Comparison of ENCODE assay signal across 17 cellular contexts in the genomic region with DNA sequence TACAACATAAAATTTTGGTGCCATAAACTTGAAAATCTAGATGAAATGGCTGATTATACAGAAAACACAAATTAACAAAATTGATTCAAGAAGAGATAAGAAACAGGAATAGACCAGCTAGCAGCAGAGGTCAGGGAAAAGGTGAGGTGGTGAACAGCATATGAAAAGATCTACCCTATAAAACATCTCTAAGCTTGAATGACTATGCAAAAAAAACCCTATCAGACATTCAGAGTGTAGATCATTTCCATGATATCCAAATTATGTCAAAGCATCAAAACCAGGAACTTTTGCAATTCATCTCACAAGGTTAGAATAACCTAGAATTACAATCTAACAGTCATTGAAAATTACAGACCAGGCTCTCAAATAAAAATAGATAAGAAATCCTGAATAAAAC. TPM values are rescaled to one million over a fixed set of nuclear protein-coding genes. Genes with fewer than 3 reads are reported as not detected.
DNase-seq lines count a peak whose midpoint lies in the region; ATAC-seq, FAIRE-seq and TF ChIP-seq lines count a peak whose summit lies in the region.
"Had no signal": no experiment of that assay in that cellular context is flagged by ENCODE, and none has a peak within 500 bp of the region (broad histone marks: within the 10 kb centered on the region; RNA-seq: fewer than 3 reads in every experiment).

No MANE protein-coding gene starts in this region.

- H3K4me3 ChIP-seq in HepG2 (replicated peaks in 1 of 3; ENCODE audit: insufficient read depth in 1 of 3, low read depth in 2 of 3, low read length in 3 of 3): no peak overlapping the region
- no peak overlapping the region for H3K4me3 ChIP-seq in right lobe of liver
- H3K4me3 ChIP-seq in Karpas-422 (ENCODE audit: low read length): no peak overlapping the region
- no peak overlapping the region for H3K4me3 ChIP-seq in K562
- H3K4me3 ChIP-seq: HAP-1 had no signal

- CTCF ChIA-PET in HepG2 (lab: Yijun Ruan, JAX; ENCODE audit: low intra/inter-chr PET ratio, low total read pairs) (interaction anchor here (0.9 to 2.2 kb wide), 3 partner anchors 69 to 322 kb away, joined by 4 to 14 read pairs (median 8); no protein-coding TSS in a partner anchor), K562 (lab: Yijun Ruan, JAX; ENCODE audit: low intra/inter-chr PET ratio) (interaction anchor here (1.3 to 4.6 kb wide), 5 partner anchors 67 to 539 kb away, joined by 3 to 35 read pairs (median 14); no protein-coding TSS in a partner anchor)

- no peak for ATAC-seq in HepG2
- no peak for ATAC-seq in right lobe of liver
- no peak for ATAC-seq in K562
- no peak for ATAC-seq in HG03432 (IDR thresholded peaks at IDR 0.05; ENCODE audit: unreplicated experiment)
- ATAC-seq in HG02763 (IDR thresholded peaks at IDR 0.05; ENCODE audit: unreplicated experiment): no peak

- TF ChIP-seq CTCF in HepG2 (CRISPR knock-in tag; IDR thresholded peaks at IDR 0.05): no peak
- no peak for TF ChIP-seq CTCF in right lobe of liver (IDR thresholded peaks at IDR 0.05)
- TF ChIP-seq CTCF in K562 (IDR thresholded peaks at IDR 0.05 in 2 of 3, conservative IDR thresholded peaks at IDR 0.05 in 1 of 3; ENCODE audit: insufficient read depth in 2 of 3, low read depth in 1 of 3, low read length in 3 of 3): no peak

- DNase-seq in HepG2 (ENCODE audit: low spot score) (no peak), right lobe of liver (no peak), Karpas-422 (peak; percentile 44), K562 (ENCODE audit: extremely low read depth in 1 of 4, low spot score in 3 of 4) (no peak), hippocampal formation (lab: John Stamatoyannopoulos, UW) (no peak)
- DNase-seq: C1 segment of cervical spinal cord; Calu3; CD4-positive, alpha-beta memory T cell; COR-L47; DMS79 treated with DMSO at 0.1 percent for 48 hours; GF-D8; GOT3 had no signal

- in situ Hi-C loops in HepG2 (cut with HindIII; ENCODE audit: extremely low pct_ligation_motif_present, low pct_unique_long_range_greater_than_20kb): loop anchor here (5.0 kb wide), 1 partner anchor 70 kb away; no protein-coding TSS in a partner anchor
- in situ Hi-C loops in K562 (cut with MboI): no loop called here

- intact Hi-C loops in HepG2 (cut with micrococcal nuclease; ENCODE audit: unreplicated experiment) (loop anchor here (2.0 kb wide), 3 partner anchors 69 to 311 kb away; no protein-coding TSS in a partner anchor), right lobe of liver (cut with DNase I) (no loop called here), K562 (cut with micrococcal nuclease) (loop anchor here (5.0 kb wide), 1 partner anchor 540 kb away; a partner anchor contains a TSS)

- no peak for FAIRE-seq in HepG2 (lab: Jason Lieb, UNC)
- no peak for FAIRE-seq in K562 (lab: Jason Lieb, UNC)
- FAIRE-seq: GM12892 had no signal

- H3K4me1 ChIP-seq in HepG2 (ENCODE audit: insufficient read depth, low read length) (no peaks in the 10 kb centered on the region), right lobe of liver (no peaks in the 10 kb centered on the region), Karpas-422 (ENCODE audit: low read length) (peaks cover 3% of the 10 kb centered on the region), K562 (replicated peaks in 1 of 2; ENCODE audit: control insufficient read depth in 2 of 2, insufficient read depth in 2 of 2, low read length in 2 of 2) (peaks cover 0 to 6% of the 10 kb centered on the region in 2 experiments; a peak in 2 of 5 replicates)
- H3K4me1 ChIP-seq: HAP-1 had no signal

- H3K9me1 ChIP-seq in K562 (ENCODE audit: control insufficient read depth, insufficient read depth, low read length): no peaks in the 10 kb centered on the region

- H3K9me2 ChIP-seq in Karpas-422 (replicated peaks; ENCODE audit: insufficient read depth, low read length): no peaks in the 10 kb centered on the region

- H2AFZ ChIP-seq in HepG2 (ENCODE audit: low read length) (no peak overlapping the region), Karpas-422 (ENCODE audit: low read length) (no peak overlapping the region), K562 (ENCODE audit: low read depth, low read length) (no peak overlapping the region)

- H3K9ac ChIP-seq in HepG2 (ENCODE audit: insufficient read depth, low read depth, low read length): no peak overlapping the region
- no peak overlapping the region for H3K9ac ChIP-seq in Karpas-422 (ENCODE audit: low read length)
- H3K9ac ChIP-seq in K562 (ENCODE audit: insufficient read depth in 1 of 2, low read depth in 2 of 2, low read length in 2 of 2): no peak overlapping the region

- H3K36me3 ChIP-seq in HepG2 (replicated peaks in 1 of 2; ENCODE audit: control insufficient read depth in 1 of 2, insufficient read depth in 2 of 2, low read length in 2 of 2) (no peaks in the 10 kb centered on the region), right lobe of liver (no peaks in the 10 kb centered on the region), Karpas-422 (ENCODE audit: insufficient read depth, low read length) (no peaks in the 10 kb centered on the region), K562 (ENCODE audit: control insufficient read depth, insufficient read depth, low read length) (no peaks in the 10 kb centered on the region)
- H3K36me3 ChIP-seq: HAP-1 had no signal

- no peak for TF ChIP-seq EP300 in HepG2 (IDR thresholded peaks at IDR 0.05; ENCODE audit: low read depth in 2 of 2, low read length in 2 of 2)
- TF ChIP-seq EP300 in HepG2 (CRISPR knock-in tag; IDR thresholded peaks at IDR 0.05; ENCODE audit: borderline replicate concordance): no peak
- TF ChIP-seq EP300 in K562 (IDR thresholded peaks at IDR 0.05; ENCODE audit: low read length): no peak

- TF ChIP-seq RAD21 in HepG2 (CRISPR knock-in tag; IDR thresholded peaks at IDR 0.05): no peak
- no peak for TF ChIP-seq RAD21 in K562 (CRISPR knock-in tag; conservative IDR thresholded peaks at IDR 0.05 in 1 of 2, IDR thresholded peaks at IDR 0.05 in 1 of 2)

- POLR2A ChIA-PET in HepG2 (lab: Yijun Ruan, JAX) (interaction anchor here (2.0 kb wide), 1 partner anchor 14 kb away, joined by 5 read pairs; no protein-coding TSS in a partner anchor), K562 (lab: Yijun Ruan, JAX) (interaction anchor here (0.6 to 4.6 kb wide), 2 partner anchors 13 to 786 kb away, joined by 3 to 30 read pairs; a partner anchor contains a TSS)

- no peak overlapping the region for H3K27ac ChIP-seq in HepG2 (ENCODE audit: extremely low read length, insufficient read depth, low read length)
- H3K27ac ChIP-seq in right lobe of liver: no peak overlapping the region
- H3K27ac ChIP-seq in Karpas-422 (ENCODE audit: low read length): no peak overlapping the region
- H3K27ac ChIP-seq in K562 (ENCODE audit: extremely low read depth, low read depth, low read length): no peak overlapping the region
- H3K27ac ChIP-seq: 22Rv1 had no signal

- TF ChIP-seq POLR2A in HepG2 (IDR thresholded peaks at IDR 0.05; ENCODE audit: insufficient read depth in 1 of 2, low read depth in 2 of 2, low read length in 2 of 2) (no peak), right lobe of liver (IDR thresholded peaks at IDR 0.05) (no peak), K562 (conservative IDR thresholded peaks at IDR 0.05) (no peak)

- H3K79me2 ChIP-seq in HepG2 (ENCODE audit: insufficient read depth, low read length) (no peaks in the 10 kb centered on the region), Karpas-422 (ENCODE audit: low read length) (no peaks in the 10 kb centered on the region), K562 (ENCODE audit: control insufficient read depth, insufficient read depth, low read length) (no peaks in the 10 kb centered on the region)

- no peak overlapping the region for H3K4me2 ChIP-seq in HepG2 (ENCODE audit: low read depth, low read length)
- no peak overlapping the region for H3K4me2 ChIP-seq in Karpas-422 (ENCODE audit: low read depth, low read length, poor library complexity, severe bottlenecking)
- H3K4me2 ChIP-seq in K562 (ENCODE audit: insufficient read depth, low read length): no peak overlapping the region

- no peaks in the 10 kb centered on the region for H4K20me1 ChIP-seq in HepG2 (ENCODE audit: insufficient read depth, low read length)
- H4K20me1 ChIP-seq in Karpas-422 (ENCODE audit: insufficient read depth, low read depth, low read length): no peaks in the 10 kb centered on the region
- no peaks in the 10 kb centered on the region for H4K20me1 ChIP-seq in K562 (replicated peaks; ENCODE audit: control insufficient read depth, insufficient read depth, low read length)

- BruUV-seq in HepG2 (replicated peaks; lab: Mats Ljungman, UMichigan): no TSS peak
- no TSS peak for BruUV-seq in K562 (replicated peaks; lab: Mats Ljungman, UMichigan)

- no peaks in the 10 kb centered on the region for H3K27me3 ChIP-seq in HepG2 (ENCODE audit: control insufficient read depth in 1 of 2, insufficient read depth in 2 of 2, low read length in 2 of 2)
- H3K27me3 ChIP-seq in right lobe of liver: no peaks in the 10 kb centered on the region
- no peaks in the 10 kb centered on the region for H3K27me3 ChIP-seq in Karpas-422 (ENCODE audit: low read length)
- H3K27me3 ChIP-seq in K562 (ENCODE audit: control insufficient read depth in 2 of 2, insufficient read depth in 2 of 2, low read length in 2 of 2): peaks cover 0 to 5% of the 10 kb centered on the region in 2 experiments; a peak in 1 of 5 replicates

- no peaks in the 10 kb centered on the region for H3K9me3 ChIP-seq in HepG2 (ENCODE audit: low read length)
- H3K9me3 ChIP-seq in right lobe of liver: no peaks in the 10 kb centered on the region
- H3K9me3 ChIP-seq in Karpas-422 (ENCODE audit: low read length): no peaks in the 10 kb centered on the region
- H3K9me3 ChIP-seq in K562 (replicated peaks; ENCODE audit: control insufficient read depth, insufficient read depth, low read depth, low read length): no peaks in the 10 kb centered on the region
- H3K9me3 ChIP-seq: HAP-1 had no signal

RNA-seq across cellular contexts. Expression of a gene that starts 14.6 kb away (rescaled TPM):
- 7.5 and 10.7 TPM in 2 replicates for total RNA-seq in HepG2 (2016; rRNA removed; fragmentation: Illumina TruSeq; extraction: Trizol)
- total RNA-seq in HepG2 (2016; cell fraction: cytosol; rRNA removed; fragmentation: Illumina TruSeq; extraction: Trizol; ENCODE audit: low read depth): 2.2 and 3.2 TPM in 2 replicates
- 7.6 and 10.7 TPM in 2 replicates for total RNA-seq in HepG2 (2016; cell fraction: insoluble cytoplasmic fraction; rRNA removed; fragmentation: Illumina TruSeq; extraction: Trizol)
- 7.3 and 7.9 TPM in 2 replicates for total RNA-seq in HepG2 (2016; cell fraction: membrane; rRNA removed; fragmentation: Illumina TruSeq; extraction: Trizol)
- total RNA-seq in HepG2 (2016; cell fraction: nucleus; rRNA removed; fragmentation: Illumina TruSeq; extraction: Trizol): 3.5 and 4.5 TPM in 2 replicates
- polyA plus RNA-seq in HepG2 (2011; rRNA removed): 3.1 and 4.0 TPM in 2 replicates
- 2.3 and 4.0 TPM in 2 replicates for polyA plus RNA-seq in HepG2 (2011; cell fraction: cytosol; rRNA removed)
- polyA plus RNA-seq in HepG2 (2011; cell fraction: nucleus; rRNA removed): 1.1 and 2.2 TPM in 2 replicates
- polyA plus RNA-seq in HepG2 (2012): 3.4 and 4.2 TPM in 2 replicates
- polyA plus RNA-seq in HepG2 (2016; cell fraction: cytosol; fragmentation: Illumina TruSeq; extraction: Trizol; ENCODE audit: low read depth): 1.8 and 2.7 TPM in 2 replicates
- polyA plus RNA-seq in HepG2 (2016; cell fraction: insoluble cytoplasmic fraction; fragmentation: Illumina TruSeq; extraction: Trizol; ENCODE audit: low read depth): 10.6 and 11.1 TPM in 2 replicates
- 7.4 and 7.5 TPM in 2 replicates for polyA plus RNA-seq in HepG2 (2016; cell fraction: membrane; fragmentation: Illumina TruSeq; extraction: Trizol; ENCODE audit: low read depth)
- 3.8 and 4.5 TPM in 2 replicates for polyA plus RNA-seq in HepG2 (2016; cell fraction: nucleus; fragmentation: Illumina TruSeq; extraction: Trizol; ENCODE audit: insufficient read depth, low read depth)
- polyA minus RNA-seq in HepG2 (2011; rRNA and poly(A)+ RNA removed; ENCODE audit: low replicate concordance): 1.1 and 4.0 TPM in 2 replicates
- polyA minus RNA-seq in HepG2 (2011; cell fraction: cytosol; rRNA and poly(A)+ RNA removed): 0.88 and 2.1 TPM in 2 replicates
- 2.8 and 5.0 TPM in 2 replicates for polyA minus RNA-seq in HepG2 (2011; cell fraction: nucleus; rRNA and poly(A)+ RNA removed)
- total RNA-seq in right lobe of liver: 10 to 100 TPM in 1 of 6 experiments, 1 to 10 TPM in 5; 5.9 to 10.9 (median 7.3) TPM
- 4.2 and 11.1 TPM in 2 replicates for total RNA-seq in Karpas-422 (2014; rRNA removed; shearing (Covaris generic); ENCODE audit: low replicate concordance)
- 11.3 and 14.7 TPM in 2 replicates for total RNA-seq in K562 (2011; cell fraction: chromatin; rRNA removed; ENCODE audit: low replicate concordance)
- total RNA-seq in K562 (2011; cell fraction: nucleolus; rRNA removed): 5.7 and 7.1 TPM in 2 replicates
- total RNA-seq in K562 (2011; cell fraction: nucleoplasm; rRNA removed): 7.7 and 8.3 TPM in 2 replicates
- total RNA-seq in K562 (2014; rRNA removed): 16.2 and 17.1 TPM in 2 replicates
- 21.2 and 22.3 TPM in 2 replicates for total RNA-seq in K562 (2014; rRNA removed; fragmentation: Illumina TruSeq; extraction: Trizol)
- total RNA-seq in K562 (2015; rRNA removed; fragmentation: Illumina TruSeq; extraction: Trizol): 16.3 and 17.7 TPM in 2 replicates
- total RNA-seq in K562 (2021): 14.1 and 15.7 TPM in 2 replicates
- 18.0 and 24.1 TPM in 2 replicates for polyA plus RNA-seq in K562 (2011; rRNA removed)
- 6.4 and 13.1 TPM in 2 replicates for polyA plus RNA-seq in K562 (2011; cell fraction: cytosol; rRNA removed)
- polyA plus RNA-seq in K562 (2011; cell fraction: nucleus; rRNA removed): 3.6 and 6.0 TPM in 2 replicates
- polyA plus RNA-seq in K562 (2012): 12.3 and 13.9 TPM in 2 replicates
- polyA plus RNA-seq in K562 (2014; fragmentation: Illumina TruSeq; extraction: Trizol): 23.3 and 25.3 TPM in 2 replicates
- 10 to 100 TPM; 33.0 to 46.1 TPM for polyA plus RNA-seq in K562 (2014; fragmentation: Nextera tagmentation; extraction: Ambion mirVana)
- polyA plus RNA-seq in K562 (2014; rRNA removed): 17.0 and 20.3 TPM in 2 replicates
- 18.3 and 19.4 TPM in 2 replicates for polyA minus RNA-seq in K562 (2011; rRNA and poly(A)+ RNA removed)
- polyA minus RNA-seq in K562 (2011; cell fraction: cytosol; rRNA and poly(A)+ RNA removed): 3.6 and 6.2 TPM in 2 replicates
- polyA minus RNA-seq in K562 (2011; cell fraction: nucleus; rRNA and poly(A)+ RNA removed): 4.3 and 6.8 TPM in 2 replicates

Comparison
In these comparisons a context has a peak if more than half of its experiments do, and no peak if none do; other contexts are left out.
1. intact Hi-C loops: an anchor here in HepG2 (2.0 kb wide) and K562 (5.0 kb wide); none called in right lobe of liver.